8 cellular contexts compared by ENCODE assay signal in the genomic region with DNA sequence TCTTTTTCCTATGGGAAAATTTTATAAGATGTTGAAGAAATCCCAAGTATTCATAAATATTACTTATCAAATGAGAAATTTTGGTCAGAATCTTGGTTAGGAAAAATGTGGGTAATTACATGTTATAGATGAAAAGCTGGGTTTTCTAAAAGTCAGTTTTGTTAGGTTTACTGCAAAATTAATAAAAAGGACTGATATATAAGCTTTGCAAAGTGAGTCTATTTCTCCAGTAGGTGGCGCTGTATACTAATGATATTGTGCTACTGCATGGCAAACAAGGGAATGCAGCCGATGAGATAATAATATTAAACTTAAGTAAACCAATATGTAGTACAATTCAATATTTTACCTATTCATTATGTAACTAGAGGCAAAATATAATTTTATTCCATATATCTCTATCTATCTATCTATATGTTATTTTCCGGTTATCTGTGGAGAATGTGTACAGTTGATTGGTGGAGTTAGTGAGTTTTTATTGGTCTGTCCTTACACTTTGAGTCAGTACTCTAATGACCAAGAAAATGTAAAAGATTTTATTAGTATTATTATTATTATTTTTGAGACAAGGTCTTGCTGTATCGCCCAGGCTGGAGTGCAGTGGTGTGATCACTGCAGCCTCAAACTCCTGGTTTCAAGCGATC. TPM values are rescaled to one million over a fixed set of nuclear protein-coding genes. Genes with fewer than 3 reads are reported as not detected.
DNase-seq lines count a peak whose midpoint lies in the region; ATAC-seq and TF ChIP-seq lines count a peak whose summit lies in the region.

No MANE protein-coding gene starts in this region.

- H3K4me3 ChIP-seq in GM12864 (ENCODE audit: low read depth, low read length) = no peak overlapping the region
- H3K4me3 ChIP-seq in WI38 (ENCODE audit: low read depth, low read length) = no peak overlapping the region
- no peak overlapping the region for H3K4me3 ChIP-seq in left ventricle myocardium inferior

- H3K36me3 ChIP-seq in left ventricle myocardium inferior = no peaks in the 10 kb centered on the region

- peak; percentile 86 for TF ChIP-seq CTCF in 22Rv1 (IDR thresholded peaks at IDR 0.05)
- TF ChIP-seq CTCF in GM12864 (IDR thresholded peaks at IDR 0.05; ENCODE audit: low read depth, low read length, missing control alignments) = peak; percentile 59
- TF ChIP-seq CTCF in WI38 (IDR thresholded peaks at IDR 0.05; ENCODE audit: low read depth, low read length) = peak; percentile 22; the same call in 1 of the 2 replicates
- TF ChIP-seq CTCF in left ventricle myocardium inferior (IDR thresholded peaks at IDR 0.05; ENCODE audit: borderline replicate concordance) = peak; percentile 84

- intact Hi-C loops in left ventricle myocardium inferior (cut with micrococcal nuclease) = no loop called here

- H3K27ac ChIP-seq in 22Rv1 = peak overlapping the region; percentile 19; the same call in 1 of the 2 replicates
- H3K27ac ChIP-seq in left ventricle myocardium inferior (replicated peaks) = no peak overlapping the region

- peak; percentile 86 for ATAC-seq in HG02885 (IDR thresholded peaks at IDR 0.05; ENCODE audit: poor library complexity, unreplicated experiment)

- H3K9me3 ChIP-seq in left ventricle myocardium inferior (replicated peaks) = peaks cover 4% of the 10 kb centered on the region

- H3K4me1 ChIP-seq in left ventricle myocardium inferior = no peaks in the 10 kb centered on the region

- DNase-seq in GM12864 (ENCODE audit: low read depth) (no peak), NCI-H2107 treated with DMSO at 0.1 percent for 48 hours (lab: John Stamatoyannopoulos, UW; ENCODE audit: unreplicated experiment) (peak; percentile 85), left ventricle myocardium inferior (no peak), smooth muscle cell of the brain vasculature (ENCODE audit: low read depth, low spot score) (peak; percentile 17), NK-92 (lab: John Stamatoyannopoulos, UW; ENCODE audit: unreplicated experiment) (no peak)

- H3K27me3 ChIP-seq in left ventricle myocardium inferior (ENCODE audit: low read depth) = no peaks in the 10 kb centered on the region

RNA-seq across cellular contexts. Expression of a gene that starts 32.9 kb away (rescaled TPM):
- 8.9 TPM for total RNA-seq in left ventricle myocardium inferior

RNA-seq across cellular contexts. Expression of a gene that starts 58.3 kb away (rescaled TPM):
- total RNA-seq in left ventricle myocardium inferior = 0.77 TPM

Comparison
In these comparisons a context has a peak if more than half of its experiments do, and no peak if none do; other contexts are left out.
1. CTCF ChIP-seq: peak in every context shown above with its lines; median percentile 86 in 22Rv1; 84 in left ventricle myocardium inferior; 59 in GM12864; 22 in WI38.
2. DNase-seq: peak in NCI-H2107 treated with DMSO at 0.1 percent for 48 hours (single experiment) and smooth muscle cell of the brain vasculature (single experiment); none in GM12864 (single experiment), left ventricle myocardium inferior (single experiment) and NK-92 (single experiment).